In the genomic region with DNA sequence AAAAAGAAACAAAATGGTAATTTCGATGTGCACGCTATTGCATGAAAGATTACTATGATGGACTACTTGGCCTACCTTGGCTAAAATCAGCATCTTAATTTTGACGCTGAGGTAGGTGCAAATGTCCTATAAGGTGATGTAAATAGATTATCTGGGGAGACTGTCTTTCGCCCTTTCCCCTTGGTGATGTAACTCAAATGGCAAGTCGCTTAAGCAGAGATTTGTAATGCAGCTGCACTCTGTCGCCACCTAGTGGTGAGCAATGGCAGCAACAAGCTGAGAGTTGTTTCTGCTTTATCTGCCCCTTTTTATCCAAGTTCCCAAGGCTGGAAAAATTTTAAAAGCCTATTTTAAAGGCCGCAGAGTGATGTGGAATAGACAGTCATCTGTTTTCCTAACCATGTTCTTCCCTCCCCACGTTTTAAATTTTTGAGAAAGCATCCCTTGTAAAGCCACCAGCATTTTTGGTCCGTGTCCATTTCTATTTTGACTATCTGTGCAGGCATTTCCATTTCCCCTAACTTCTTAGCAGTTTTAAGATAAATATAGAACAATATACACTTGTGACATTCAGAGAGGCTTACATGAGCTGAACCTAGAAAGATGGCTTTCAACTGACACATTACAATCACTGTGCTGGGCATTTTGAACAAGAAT, we compare ENCODE assay signal across 8 cellular contexts.
DNase-seq lines count a peak whose midpoint lies in the region; ATAC-seq and TF ChIP-seq lines count a peak whose summit lies in the region.

No MANE protein-coding gene starts in this region.

- H3K9ac ChIP-seq in SU-DHL-6 (ENCODE audit: low read length) (peak overlapping the region; percentile 34; the same call in 1 of the 2 replicates), adipocyte (ENCODE audit: low read length) (no peak overlapping the region)

- 0 out of 2 replicates have a peak, but pooled peaks cover 3% of the 10 kb centered on the region for H3K79me2 ChIP-seq in SU-DHL-6 (ENCODE audit: insufficient read depth, low read length)

- ATAC-seq in GM21576 (IDR thresholded peaks at IDR 0.05; ENCODE audit: unreplicated experiment) (peak; percentile 80), heart left ventricle (peak in 3 of 4 donors; percentile 33 to 54 (median 38))

- DNase-seq in D341Med (ENCODE audit: low spot score) (peak; percentile 78), M059J (ENCODE audit: low read depth) (peak; percentile 61), adipocyte (ENCODE audit: low read depth) (peak; percentile 88), heart left ventricle (peak; percentile 71 to 82 (median 74)), putamen (ENCODE audit: low spot score) (peak; percentile 81), NCI-H128 (lab: John Stamatoyannopoulos, UW; ENCODE audit: unreplicated experiment) (no peak)

- H3K9me2 ChIP-seq in SU-DHL-6 (replicated peaks; ENCODE audit: insufficient read depth, low read length) = no peaks in the 10 kb centered on the region

- WGBS in heart left ventricle, 4 donors = 26 to 30% (median 29%) methylated on average over 9 of the region's 9 CpGs

- intact Hi-C loops in heart left ventricle (cut with DNase I) = loop anchor here (1.0 to 10.0 kb wide), 12 partner anchors 60 to 393 kb away; partner anchors contain the start of genes CCDC110 (in 6 of the 10), UFSP2 (in 4 of the 10), PDLIM3 (in 2 of the 10) and ANKRD37 (in 1 of the 10)

- peak overlapping the region; percentile 45; the same call in 1 of the 2 replicates for H3K27ac ChIP-seq in SU-DHL-6 (ENCODE audit: low read depth, low read length)
- H3K27ac ChIP-seq in heart left ventricle = peak overlapping the region in 10 of 12 donors; percentile 6 to 79 (median 43)

- TF ChIP-seq CTCF in SU-DHL-6 (IDR thresholded peaks at IDR 0.05; ENCODE audit: insufficient read depth, low read length, poor library complexity, severe bottlenecking) = peak; percentile 91
- TF ChIP-seq CTCF in heart left ventricle (IDR thresholded peaks at IDR 0.05) = peak; percentile 96 to 100 (median 99)

- H3K4me1 ChIP-seq in adipocyte (ENCODE audit: control insufficient read depth, insufficient read depth, low read length) = no peaks in the 10 kb centered on the region
- peaks cover 0 to 49% (median 20%) of the 10 kb centered on the region in 12 donors for H3K4me1 ChIP-seq in heart left ventricle

- H3K4me2 ChIP-seq in SU-DHL-6 (ENCODE audit: low read depth, low read length, poor library complexity, severe bottlenecking) = peak overlapping the region; percentile 46

- H2AFZ ChIP-seq in SU-DHL-6 (ENCODE audit: low read depth, low read length, severe bottlenecking) = no peak overlapping the region

- H4K20me1 ChIP-seq in SU-DHL-6 (ENCODE audit: low read depth, low read length) = no peaks in the 10 kb centered on the region

- H3F3A ChIP-seq in SU-DHL-6 (ENCODE audit: insufficient read depth) = peaks cover 47% of the 10 kb centered on the region

- H3K9me3 ChIP-seq in SU-DHL-6 (ENCODE audit: insufficient read depth, low read length) (no peaks in the 10 kb centered on the region), adipocyte (ENCODE audit: control insufficient read depth, low read length) (no peaks in the 10 kb centered on the region), heart left ventricle (no peaks in the 10 kb centered on the region)

- H3K4me3 ChIP-seq in SU-DHL-6 (ENCODE audit: insufficient read depth, low read length, poor library complexity, severe bottlenecking) (no peak overlapping the region), adipocyte (ENCODE audit: low read length) (no peak overlapping the region), heart left ventricle (no peak overlapping the region)

- no peaks in the 10 kb centered on the region for H3K27me3 ChIP-seq in SU-DHL-6 (ENCODE audit: low read length)
- no peaks in the 10 kb centered on the region for H3K27me3 ChIP-seq in adipocyte (replicated peaks; ENCODE audit: control insufficient read depth, insufficient read depth, low read length)
- H3K27me3 ChIP-seq in heart left ventricle = no peaks in the 10 kb centered on the region

- no peaks in the 10 kb centered on the region for H3K36me3 ChIP-seq in SU-DHL-6 (ENCODE audit: low read length)
- H3K36me3 ChIP-seq in adipocyte (ENCODE audit: control insufficient read depth, insufficient read depth, low read length, severe bottlenecking) = no peaks in the 10 kb centered on the region
- H3K36me3 ChIP-seq in heart left ventricle = peaks cover 0 to 40% (median 0%) of the 10 kb centered on the region in 9 donors

- no peak for TF ChIP-seq POLR2A in heart left ventricle (IDR thresholded peaks at IDR 0.05)
